ENCODE assay signal across 10 cellular contexts in genomic region chrX:49268702-49269009, GRCh38. TPM values are rescaled to one million over a fixed set of nuclear protein-coding genes. Genes with fewer than 3 reads are reported as not detected.
DNase-seq lines count a peak whose midpoint lies in the region; ATAC-seq, FAIRE-seq and TF ChIP-seq lines count a peak whose summit lies in the region.
"Had no signal": no experiment of that assay in that cellular context is flagged by ENCODE, and none has a peak within 500 bp of the region (broad histone marks: within the 10 kb centered on the region; RNA-seq: fewer than 3 reads in every experiment).

No MANE protein-coding gene starts in this region.

- CTCF ChIA-PET in HEK293T (lab: Yijun Ruan, JAX): interaction anchor here (0.6 to 0.7 kb wide), 2 partner anchors 13 to 113 kb away, joined by 3 read pairs; no protein-coding TSS in a partner anchor

- H3K4me1 ChIP-seq in mucosa of rectum (ENCODE audit: control insufficient read depth in 2 of 2, insufficient read depth in 2 of 2, low read length in 2 of 2): peaks cover 18% of the 10 kb centered on the region in 2 donors

- no peak for DNase-seq in stimulated activated naive CD8-positive, alpha-beta T cell treated with anti-CD3 and anti-CD28 coated beads, Interleukin-15, Interleukin-2, amounts not matched to agents 100 U/mL and 50 U/mL, for 24 hours
- DNase-seq in bronchial epithelial cell (ENCODE audit: low read depth) (no peak), NCI-H146 treated with DMSO at 0.1 percent for 48 hours (lab: John Stamatoyannopoulos, UW; ENCODE audit: unreplicated experiment) (no peak), HEK293T (ENCODE audit: extremely low spot score) (no peak), NCI-H1048 (lab: John Stamatoyannopoulos, UW) (no peak), retina (no peak)

- peak overlapping the region; percentile 89 for H3K4me3 Mint-ChIP-seq in stimulated activated naive CD8-positive, alpha-beta T cell treated with anti-CD3 and anti-CD28 coated beads, Interleukin-15, Interleukin-2, amounts not matched to agents 100 ng/mL and 50 ng/mL, for 24 hours

- peak overlapping the region; percentile 69 to 94 for H3K27ac ChIP-seq in mucosa of rectum (ENCODE audit: low read depth in 2 of 2, low read length in 2 of 2)

- H3K27me3 ChIP-seq in bronchial epithelial cell (ENCODE audit: control insufficient read depth, insufficient read depth, low read length) (no peaks in the 10 kb centered on the region), mucosa of rectum (ENCODE audit: control insufficient read depth in 2 of 2, insufficient read depth in 2 of 2, low read length in 2 of 2) (no peaks in the 10 kb centered on the region)

- POLR2A ChIA-PET in HEK293T (lab: Yijun Ruan, JAX): interaction anchor here (0.8 to 4.2 kb wide), 13 partner anchors 10 to 532 kb away, joined by 3 to 42 read pairs (median 4); partner anchors contain the start of gene CCDC22

- H3K9me3 Mint-ChIP-seq in stimulated activated naive CD8-positive, alpha-beta T cell treated with anti-CD3 and anti-CD28 coated beads, Interleukin-15, Interleukin-2, amounts not matched to agents 100 ng/mL and 50 ng/mL, for 24 hours: no peaks in the 10 kb centered on the region

- H3K27me3 Mint-ChIP-seq in stimulated activated naive CD8-positive, alpha-beta T cell treated with anti-CD3 and anti-CD28 coated beads, Interleukin-15, Interleukin-2, amounts not matched to agents 100 ng/mL and 50 ng/mL, for 24 hours: no peaks in the 10 kb centered on the region

- TF ChIP-seq CTCF in bronchial epithelial cell (IDR thresholded peaks at IDR 0.05; ENCODE audit: insufficient read depth, low read length, severe bottlenecking): no peak

- H3K27ac Mint-ChIP-seq in stimulated activated naive CD8-positive, alpha-beta T cell treated with anti-CD3 and anti-CD28 coated beads, Interleukin-15, Interleukin-2, amounts not matched to agents 100 ng/mL and 50 ng/mL, for 24 hours: peak overlapping the region; percentile 100

- H3K4me1 Mint-ChIP-seq in stimulated activated naive CD8-positive, alpha-beta T cell treated with anti-CD3 and anti-CD28 coated beads, Interleukin-15, Interleukin-2, amounts not matched to agents 100 ng/mL and 50 ng/mL, for 24 hours (ENCODE audit: low read depth): peaks cover 64% of the 10 kb centered on the region

- FAIRE-seq in bronchial epithelial cell (lab: Jason Lieb, UNC): peak; percentile 86

- no peak for ATAC-seq in stimulated activated naive CD8-positive, alpha-beta T cell treated with anti-CD3 and anti-CD28 coated beads, Interleukin-15, Interleukin-2, amounts not matched to agents 100 U/mL and 50 U/mL, for 24 hours

- no peaks in the 10 kb centered on the region for H3K9me3 ChIP-seq in mucosa of rectum (ENCODE audit: control insufficient read depth in 2 of 2, low read length in 2 of 2)

- H3K4me3 ChIP-seq in bronchial epithelial cell (ENCODE audit: low read depth, low read length): peak overlapping the region; percentile 44
- peak overlapping the region; percentile 79 to 86 for H3K4me3 ChIP-seq in mucosa of rectum (ENCODE audit: low read length in 2 of 2)

- peak overlapping the region; percentile 38 to 52 for H3K9ac ChIP-seq in mucosa of rectum (ENCODE audit: low read depth in 1 of 2, low read length in 2 of 2)

- H3K36me3 Mint-ChIP-seq in stimulated activated naive CD8-positive, alpha-beta T cell treated with anti-CD3 and anti-CD28 coated beads, Interleukin-15, Interleukin-2, amounts not matched to agents 100 ng/mL and 50 ng/mL, for 24 hours (ENCODE audit: low read depth): peaks cover 11% of the 10 kb centered on the region

- H3K36me3 ChIP-seq in bronchial epithelial cell (ENCODE audit: control insufficient read depth, insufficient read depth, low read length) (no peaks in the 10 kb centered on the region), mucosa of rectum (ENCODE audit: control insufficient read depth in 2 of 2, insufficient read depth in 2 of 2, low read length in 2 of 2) (no peaks in the 10 kb centered on the region)

TF ChIP-seq in HEK293T, 16 proteins besides CTCF, POLR2A, EP300 and RAD21:
- TF ChIP-seq SP1 (IDR thresholded peaks at IDR 0.05): no peak
- no peak for TF ChIP-seq FOXK2 (IDR thresholded peaks at IDR 0.05)
TF ChIP-seq in HEK293T: peak in this region for 0.

RNA-seq across cellular contexts. Expression of gene PPP1R3F, which starts 0.9 kb away (rescaled TPM):
- 1.8 and 2.9 TPM in 2 replicates for total RNA-seq in bronchial epithelial cell

RNA-seq across cellular contexts. Expression of gene FOXP3, which starts 4.1 kb away (rescaled TPM):
- total RNA-seq in bronchial epithelial cell: not detected in 2 replicates
- total RNA-seq: LHCN-M2 had no signal

RNA-seq across cellular contexts. Expression of gene CCDC22, which starts 33.4 kb away (rescaled TPM):
- total RNA-seq in bronchial epithelial cell: 8.2 and 10.6 TPM in 2 replicates

RNA-seq across cellular contexts. Expression of gene GAGE10, which starts 34.8 kb away (rescaled TPM):
- not detected in 2 replicates for total RNA-seq in bronchial epithelial cell
- total RNA-seq: LHCN-M2, subcutaneous adipose tissue had no signal

RNA-seq across cellular contexts. Expression of gene CACNA1F, which starts 35.5 kb away (rescaled TPM):
- total RNA-seq in bronchial epithelial cell: under 0.01 TPM in 2 replicates
- total RNA-seq: LHCN-M2 had no signal
